In the genomic region with DNA sequence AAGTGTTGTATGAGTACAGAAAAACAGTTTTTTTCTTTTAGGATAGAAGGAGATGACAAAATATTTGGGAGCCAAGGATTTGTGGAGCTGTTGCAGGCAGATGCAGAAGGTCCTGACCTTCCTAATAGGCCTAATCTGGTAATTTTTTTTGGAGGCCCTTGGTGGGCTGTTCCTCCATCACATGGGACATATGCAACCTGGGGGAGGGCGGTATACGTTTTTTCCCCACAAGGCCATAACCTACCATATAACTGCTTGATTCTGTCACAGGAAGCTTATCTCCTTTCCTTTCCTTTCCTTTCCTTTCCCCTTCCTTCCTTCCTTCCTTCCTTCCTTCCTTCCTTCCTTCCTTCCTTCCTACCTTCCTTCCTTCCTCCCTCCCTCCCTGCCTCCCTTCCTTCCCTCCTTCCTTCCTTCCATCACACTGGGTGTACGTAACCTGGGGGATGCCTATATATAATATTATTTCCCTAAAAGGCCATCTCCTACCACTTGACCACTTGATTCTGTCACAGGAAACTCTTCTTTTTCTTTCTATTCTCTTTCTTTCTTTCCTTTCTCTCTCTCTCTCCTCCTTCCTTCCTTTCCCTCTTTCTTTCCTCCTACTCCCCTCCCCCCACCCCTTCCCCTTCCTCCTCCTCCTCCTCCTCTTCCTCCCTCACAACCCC, we compare ENCODE assay signal across 1 cellular context.
TF ChIP-seq lines count a peak whose summit lies in the region.

No MANE protein-coding gene starts in this region.

TF ChIP-seq in HepG2, 621 proteins besides CTCF, POLR2A, EP300 and RAD21:
- TF ChIP-seq HNRNPK (IDR thresholded peaks at IDR 0.05; ENCODE audit: low read depth, low read length, poor library complexity, severe bottlenecking) = peak; percentile 51
- no peak for TF ChIP-seq ZNF329 (CRISPR knock-in tag; IDR thresholded peaks at IDR 0.05; ENCODE audit: low read depth)
- TF ChIP-seq KDM3A (CRISPR knock-in tag; IDR thresholded peaks at IDR 0.05; ENCODE audit: low read depth) = no peak
- peak; percentile 22 for TF ChIP-seq PCBP2 (optimal IDR thresholded peaks at IDR 0.05; ENCODE audit: low read depth, low read length, poor library complexity, severe bottlenecking)
- TF ChIP-seq, protein P1, sequence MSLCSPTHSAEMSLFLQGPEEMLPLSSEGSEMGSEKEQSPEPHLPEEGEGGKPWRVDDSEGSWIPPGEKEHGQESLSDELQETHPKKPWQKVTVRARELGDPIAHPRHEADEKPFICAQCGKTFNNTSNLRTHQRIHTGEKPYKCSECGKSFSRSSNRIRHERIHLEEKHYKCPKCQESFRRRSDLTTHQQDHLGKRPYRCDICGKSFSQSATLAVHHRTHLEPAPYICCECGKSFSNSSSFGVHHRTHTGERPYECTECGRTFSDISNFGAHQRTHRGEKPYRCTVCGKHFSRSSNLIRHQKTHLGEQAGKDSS (CRISPR knock-in tag; IDR thresholded peaks at IDR 0.05; ENCODE audit: borderline replicate concordance, low read depth) = no peak
TF ChIP-seq in HepG2: peak in this region for 2.
